ENCODE assay signal across 23 cellular contexts in genomic region chr1:221625026-221625425, GRCh38.
"Had no signal": no experiment of that assay in that cellular context is flagged by ENCODE, and none has a peak within 500 bp of the region (broad histone marks: within the 10 kb centered on the region; RNA-seq: fewer than 3 reads in every experiment).

No MANE protein-coding gene starts in this region.

- H3K27ac Mint-ChIP-seq: IgD-negative memory B cell, T-cell had no signal

- H3K4me1 Mint-ChIP-seq: IgD-negative memory B cell, T-cell had no signal

- DNase-seq: Kasumi-1; NCI-H1092; NCI-H1105 treated with DMSO at 0.1 percent for 48 hours; NCI-H1417 treated with DMSO at 0.1 percent for 48 hours; NCI-H146; NCI-H1694 treated with DMSO at 0.1 percent for 48 hours; NCI-H1930; NCI-H2081; NCI-H2107; NCI-H2227 treated with DMSO at 0.1 percent for 48 hours; NCI-H524 treated with DMSO at 0.1 percent for 48 hours; NCI-H69; NCI-H774; NK-92 treated with Interleukin-12 subunit alpha and Interleukin-12 subunit beta, amount 100 ng/mL, for 24 hours; Right ventricle myocardium superior; RPMI8226; SK-N-SH; SW 1271; T-cell had no signal

- H3K36me3 Mint-ChIP-seq: IgD-negative memory B cell, T-cell had no signal

- H3K27ac ChIP-seq: HL-60, KMS-11 had no signal

- H3K4me3 ChIP-seq: K562 had no signal

- H3K9me3 ChIP-seq: SK-N-SH had no signal

- ATAC-seq: K562, T-cell had no signal

- H3K4me2 ChIP-seq: KMS-11, SK-N-SH had no signal

- H3K9me2 ChIP-seq: SK-N-SH had no signal

- H3K9me3 Mint-ChIP-seq: IgD-negative memory B cell, T-cell had no signal

- H3K27me3 Mint-ChIP-seq: IgD-negative memory B cell had no signal

- H3K9ac ChIP-seq: KMS-11, SK-N-SH had no signal

- H3K4me3 Mint-ChIP-seq: T-cell had no signal
